30 cellular contexts compared by ENCODE assay signal in the genomic region with DNA sequence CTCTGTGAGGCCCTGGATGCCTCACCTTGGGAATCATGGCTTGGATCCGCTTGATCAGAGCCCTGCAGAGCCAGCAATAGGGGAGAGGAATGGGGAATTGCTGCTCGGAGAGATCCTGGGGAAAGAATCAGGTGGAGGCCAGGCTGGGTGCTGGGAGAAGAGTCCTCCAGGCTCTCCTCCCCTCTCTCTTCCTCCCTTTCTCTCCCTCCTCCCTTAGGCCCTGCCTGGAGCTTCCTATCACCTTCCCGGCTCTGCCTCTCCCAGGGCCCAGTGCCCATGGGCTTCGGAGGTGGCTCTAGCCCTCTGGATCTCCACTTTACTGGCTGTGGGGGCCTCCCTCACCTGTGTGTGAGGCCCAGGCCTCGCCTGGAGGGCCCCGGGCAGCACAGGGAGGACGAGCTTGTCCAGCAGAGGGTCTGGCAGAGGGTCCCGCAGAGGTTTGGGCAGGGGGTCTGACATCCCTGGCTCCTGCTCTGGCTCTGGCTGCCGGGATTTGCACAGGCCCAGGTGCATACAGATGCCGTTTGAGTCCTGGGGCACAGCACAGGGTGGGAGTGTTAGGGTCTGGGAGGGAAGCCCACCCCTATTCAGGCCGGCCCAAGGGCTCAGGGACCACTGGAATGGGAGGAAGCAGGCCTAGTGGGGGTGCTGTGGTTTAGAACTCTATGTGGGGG. TPM values are rescaled to one million over a fixed set of nuclear protein-coding genes. Genes with fewer than 3 reads are reported as not detected.
"Had no signal": no experiment of that assay in that cellular context is flagged by ENCODE, and none has a peak within 500 bp of the region (broad histone marks: within the 10 kb centered on the region; RNA-seq: fewer than 3 reads in every experiment).

No MANE protein-coding gene starts in this region.

- H3K27me3 ChIP-seq: ascending aorta, dorsolateral prefrontal cortex, esophagus squamous epithelium, gastrocnemius medialis, right atrium auricular region, SJSA1, stomach, suprapubic skin, tibial nerve had no signal

- ATAC-seq: effector memory CD8-positive, alpha-beta T cell; gastrocnemius medialis; left ventricle myocardium superior; mucosa of descending colon; psoas muscle; stimulated activated effector memory CD8-positive, alpha-beta T cell treated with anti-CD3 and anti-CD28 coated beads, Interleukin-12 subunit alpha, Interleukin-12 subunit beta, amount 100 ng/mL, for 72 hours had no signal

- H3K4me1 Mint-ChIP-seq: activated naive CD4-positive, alpha-beta T cell treated with anti-CD3 and anti-CD28 coated beads, Interleukin-2, amount 10 ng/mL, durations not matched to agents 7 days and 5 days; neural crest cell; stimulated activated effector memory CD8-positive, alpha-beta T cell treated with anti-CD3 and anti-CD28 coated beads, Interleukin-12 subunit alpha, Interleukin-12 subunit beta, amount 100 ng/mL, for 72 hours had no signal

- FAIRE-seq: colon had no signal

- H3K27ac Mint-ChIP-seq: activated naive CD4-positive, alpha-beta T cell treated with anti-CD3 and anti-CD28 coated beads, Interleukin-2, amount 10 ng/mL, durations not matched to agents 7 days and 5 days; effector memory CD8-positive, alpha-beta T cell had no signal

- H3K36me3 ChIP-seq: ascending aorta, esophagus squamous epithelium, gastrocnemius medialis, right atrium auricular region, SJSA1, suprapubic skin, tibial nerve had no signal

- H3K4me3 ChIP-seq: ascending aorta, dorsolateral prefrontal cortex, esophagus squamous epithelium, gastrocnemius medialis, mucosa of descending colon, psoas muscle, right atrium auricular region, SJSA1, skin epidermis, stomach, suprapubic skin, tibial nerve had no signal

- DNase-seq: activated CD4-positive, alpha-beta T cell treated with anti-CD3 and anti-CD28 coated beads for 4 hours; activated CD4-positive, alpha-beta T cell treated with anti-CD3 and anti-CD28 coated beads, Interleukin-2, amount 50 U/mL, for 48 hours; activated CD4-positive, CD25-positive, alpha-beta regulatory T cell; activated effector memory CD4-positive, alpha-beta T cell treated with Interleukin-2 at 50 U/mL for 16 hours; activated naive CD4-positive, alpha-beta T cell treated with anti-CD3 and anti-CD28 coated beads, Interleukin-2, amount 10 ng/mL, durations not matched to agents 7 days and 5 days; activated T-cell treated with anti-CD3 and anti-CD28 coated beads, Interleukin-2, amount 50 U/mL, for 48 hours; central memory CD4-positive, alpha-beta T cell; dorsolateral prefrontal cortex; effector memory CD8-positive, alpha-beta T cell; esophagus squamous epithelium; hippocampal formation; left ventricle myocardium superior; mesenchymal stem cell; mucosa of descending colon; psoas muscle; stimulated activated CD4-positive, alpha-beta T cell treated with anti-CD3 and anti-CD28 coated beads, Interleukin-1b, Interleukin-23, amount 100 ng/mL, for 48 hours; stomach; T-helper 1 cell; T-helper 9 cell had no signal

- H3K4me3 Mint-ChIP-seq: activated naive CD4-positive, alpha-beta T cell treated with anti-CD3 and anti-CD28 coated beads, Interleukin-2, amount 10 ng/mL, durations not matched to agents 7 days and 5 days; effector memory CD8-positive, alpha-beta T cell; neural crest cell; stimulated activated effector memory CD8-positive, alpha-beta T cell treated with anti-CD3 and anti-CD28 coated beads, Interleukin-12 subunit alpha, Interleukin-12 subunit beta, amount 100 ng/mL, for 72 hours had no signal

- H3K4me1 ChIP-seq: psoas muscle had no signal

- H3K36me3 Mint-ChIP-seq: activated naive CD4-positive, alpha-beta T cell treated with anti-CD3 and anti-CD28 coated beads, Interleukin-2, amount 10 ng/mL, durations not matched to agents 7 days and 5 days; stimulated activated effector memory CD8-positive, alpha-beta T cell treated with anti-CD3 and anti-CD28 coated beads, Interleukin-12 subunit alpha, Interleukin-12 subunit beta, amount 100 ng/mL, for 72 hours had no signal

- H3K27ac ChIP-seq: ascending aorta, dorsolateral prefrontal cortex, esophagus squamous epithelium, gastrocnemius medialis, psoas muscle, right atrium auricular region, SJSA1, skin epidermis, stomach, suprapubic skin, tibial nerve had no signal

- H3K9me3 ChIP-seq: ascending aorta, esophagus squamous epithelium, gastrocnemius medialis, mucosa of descending colon, psoas muscle, right atrium auricular region, SJSA1, stomach, suprapubic skin, tibial nerve had no signal

- H3K9me3 Mint-ChIP-seq: activated naive CD4-positive, alpha-beta T cell treated with anti-CD3 and anti-CD28 coated beads, Interleukin-2, amount 10 ng/mL, durations not matched to agents 7 days and 5 days; effector memory CD8-positive, alpha-beta T cell; neural crest cell; stimulated activated effector memory CD8-positive, alpha-beta T cell treated with anti-CD3 and anti-CD28 coated beads, Interleukin-12 subunit alpha, Interleukin-12 subunit beta, amount 100 ng/mL, for 72 hours had no signal

RNA-seq across cellular contexts. Expression of a gene that starts 2.6 kb away (rescaled TPM):
- total RNA-seq: ascending aorta, dorsolateral prefrontal cortex, esophagus squamous epithelium, gastrocnemius medialis, neural crest cell, osteocyte, SJSA1, suprapubic skin, tibial nerve had no signal

RNA-seq across cellular contexts. Expression of a gene that starts 28.8 kb away (rescaled TPM):
- total RNA-seq: ascending aorta, neural crest cell, osteocyte, SJSA1 had no signal
